ENCODE assay signal across 28 cellular contexts in genomic region chr20:19283503-19283902, GRCh38.
"Had no signal": no experiment of that assay in that cellular context is flagged by ENCODE, and none has a peak within 500 bp of the region (broad histone marks: within the 10 kb centered on the region; RNA-seq: fewer than 3 reads in every experiment).

No MANE protein-coding gene starts in this region.

- H3K27ac Mint-ChIP-seq: immature natural killer cell; natural killer cell; stimulated activated effector memory CD8-positive, alpha-beta T cell treated with anti-CD3 and anti-CD28 coated beads, Interleukin-12 subunit alpha, Interleukin-12 subunit beta, amount 100 ng/mL, for 72 hours had no signal

- H3K4me1 Mint-ChIP-seq: immature natural killer cell; natural killer cell; neural crest cell; stimulated activated effector memory CD8-positive, alpha-beta T cell treated with anti-CD3 and anti-CD28 coated beads, Interleukin-12 subunit alpha, Interleukin-12 subunit beta, amount 100 ng/mL, for 72 hours had no signal

- DNase-seq: dermis blood vessel endothelial cell; effector memory CD4-positive, alpha-beta T cell; erythroblast; esophagus squamous epithelium; foreskin melanocyte; glutamatergic neuron; heart right ventricle; hypothalamus; immature natural killer cell; kidney glomerular epithelial cell; left colon; left ventricle myocardium superior; lower lobe of right lung; natural killer cell; pancreas; retina; right lobe of liver; stimulated activated CD4-positive, alpha-beta T cell treated with anti-CD3 and anti-CD28 coated beads, Interleukin-2, amount 100 ng/mL, for 24 hours; stimulated activated CD4-positive, alpha-beta T cell treated with anti-CD3 and anti-CD28 coated beads, Interleukin-4, amount 100 ng/mL, for 24 hours; stimulated activated naive CD4-positive, alpha-beta T cell treated with Interleukin-2 at 50 U/mL for 16 hours; upper lobe of right lung had no signal

- H3K4me1 ChIP-seq: lower lobe of right lung, pancreas, right lobe of liver, upper lobe of right lung had no signal

- H3K9me3 ChIP-seq: esophagus squamous epithelium, heart right ventricle, lower lobe of right lung, neutrophil, pancreas, right lobe of liver, thoracic aorta, tibial nerve, upper lobe of right lung, vagina had no signal

- H3K27me3 ChIP-seq: esophagus squamous epithelium, heart right ventricle, neutrophil, pancreas, right lobe of liver, tibial nerve, upper lobe of right lung, vagina had no signal

- H3K36me3 Mint-ChIP-seq: immature natural killer cell; natural killer cell; stimulated activated effector memory CD8-positive, alpha-beta T cell treated with anti-CD3 and anti-CD28 coated beads, Interleukin-12 subunit alpha, Interleukin-12 subunit beta, amount 100 ng/mL, for 72 hours had no signal

- H3K9me3 Mint-ChIP-seq: immature natural killer cell, natural killer cell, neural crest cell had no signal

- H3K4me3 ChIP-seq: coronary artery, esophagus squamous epithelium, heart right ventricle, lower lobe of right lung, pancreas, right lobe of liver, thoracic aorta, tibial nerve, upper lobe of right lung, vagina had no signal

- H3K36me3 ChIP-seq: heart right ventricle, lower lobe of right lung, neutrophil, pancreas, right lobe of liver, thoracic aorta, tibial nerve, upper lobe of right lung, vagina had no signal

- H3K27ac ChIP-seq: heart right ventricle, lower lobe of right lung, neutrophil, pancreas, right lobe of liver, thoracic aorta, tibial nerve, upper lobe of right lung, vagina had no signal

- ATAC-seq: left colon, natural killer cell, pancreas, right lobe of liver had no signal

- H3K4me3 Mint-ChIP-seq: immature natural killer cell; natural killer cell; neural crest cell; stimulated activated effector memory CD8-positive, alpha-beta T cell treated with anti-CD3 and anti-CD28 coated beads, Interleukin-12 subunit alpha, Interleukin-12 subunit beta, amount 100 ng/mL, for 72 hours had no signal
